Comparison of ENCODE assay signal across 20 cellular contexts in the genomic region with DNA sequence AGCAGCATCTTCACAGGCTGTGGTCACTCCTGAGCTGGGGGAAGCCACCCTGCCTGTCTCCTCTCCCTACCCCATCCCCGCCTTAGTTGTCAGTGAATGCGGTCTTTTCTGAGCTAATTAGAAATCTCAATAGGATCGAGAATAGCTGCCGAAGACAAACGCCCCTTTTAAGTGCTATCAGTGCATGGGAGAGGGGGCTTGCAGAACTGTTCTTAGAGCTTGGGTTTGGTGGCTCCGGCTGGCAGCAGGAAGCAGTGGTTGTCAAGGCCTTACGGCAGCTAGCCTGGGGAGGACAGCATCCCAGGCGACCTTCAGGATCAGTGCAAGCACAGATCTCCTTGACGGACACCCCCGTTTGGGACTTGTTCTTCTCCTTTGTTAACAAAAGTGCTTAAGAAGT.
DNase-seq lines count a peak whose midpoint lies in the region; TF ChIP-seq lines count a peak whose summit lies in the region.
"Had no signal": no experiment of that assay in that cellular context is flagged by ENCODE, and none has a peak within 500 bp of the region (broad histone marks: within the 10 kb centered on the region; RNA-seq: fewer than 3 reads in every experiment).

No MANE protein-coding gene starts in this region.

- H3K9ac ChIP-seq in HUES48 (ENCODE audit: low read depth, low read length) (no peak overlapping the region), neural progenitor cell (no peak overlapping the region)

- H3K79me2 ChIP-seq in neural progenitor cell (ENCODE audit: low read depth), result peaks cover 68% of the 10 kb centered on the region

- H3K4me2 ChIP-seq in neural progenitor cell, result peak overlapping the region; percentile 68

- peak; percentile 73 for DNase-seq in NCI-H82 (lab: John Stamatoyannopoulos, UW)
- peak; percentile 75 for DNase-seq in neural progenitor cell (ENCODE audit: low spot score)
- DNase-seq in stimulated activated CD8-positive, alpha-beta memory T cell treated with anti-CD3 and anti-CD28 coated beads, Interleukin-4, amount 100 ng/mL, for 48 hours, result no peak
- no peak for DNase-seq in putamen (ENCODE audit: low spot score)
- no peak for DNase-seq in NCI-H2081 (lab: John Stamatoyannopoulos, UW)
- DNase-seq in mucosa of gallbladder (ENCODE audit: low spot score), result no peak
- DNase-seq: activated CD8-positive, alpha-beta memory T cell treated with anti-CD3 and anti-CD28 coated beads, Interleukin-2, amount 50 U/mL, for 4 hours; activated effector memory CD4-positive, alpha-beta T cell treated with Interleukin-2 at 50 U/mL for 16 hours; colonic mucosa; H7; KBM-7; lower lobe of right lung; NCI-H2029; NK-92 treated with Interleukin-12 subunit alpha and Interleukin-12 subunit beta, amount 100 ng/mL, for 24 hours; pancreas had no signal

- peaks cover 13% of the 10 kb centered on the region for H3K27me3 Mint-ChIP-seq in neural progenitor cell (ENCODE audit: insufficient read depth, low read depth)

- no peak for TF ChIP-seq CTCF in neural progenitor cell (IDR thresholded peaks at IDR 0.05)

- H3K27me3 ChIP-seq in HUES48 (ENCODE audit: control insufficient read depth, insufficient read depth, low read length) (no peaks in the 10 kb centered on the region), ectodermal cell (ENCODE audit: control insufficient read depth, insufficient read depth, low read length, poor library complexity, severe bottlenecking) (no peaks in the 10 kb centered on the region), neural progenitor cell (no peaks in the 10 kb centered on the region)
- H3K27me3 ChIP-seq: colonic mucosa, pancreas, vagina had no signal

- H3K36me3 Mint-ChIP-seq in neural progenitor cell, result peaks cover 2% of the 10 kb centered on the region

- H3K36me3 ChIP-seq in HUES48 (ENCODE audit: control insufficient read depth, insufficient read depth, low read length) (no peaks in the 10 kb centered on the region), ectodermal cell (ENCODE audit: control insufficient read depth, insufficient read depth, low read length) (no peaks in the 10 kb centered on the region), neural progenitor cell (no peaks in the 10 kb centered on the region)
- H3K36me3 ChIP-seq: colonic mucosa, lower lobe of right lung, pancreas, vagina had no signal

- H3K4me3 Mint-ChIP-seq in neural progenitor cell, result no peak overlapping the region
- H3K4me3 Mint-ChIP-seq: CD14-positive monocyte had no signal

- WGBS in ectodermal cell, 2 experiments, result 29 to 37% methylated on average over 10 of the region's 10 CpGs

- H4K20me1 ChIP-seq in neural progenitor cell (ENCODE audit: low read depth), result peaks cover 94% of the 10 kb centered on the region

- H3K4me3 ChIP-seq in HUES48 (ENCODE audit: low read depth, low read length) (no peak overlapping the region), ectodermal cell (ENCODE audit: insufficient read depth, low read depth, low read length) (no peak overlapping the region), neural progenitor cell (peak overlapping the region; percentile 1)
- H3K4me3 ChIP-seq: colonic mucosa, lower lobe of right lung, pancreas, vagina had no signal

- H3K9me3 ChIP-seq in HUES48 (ENCODE audit: control insufficient read depth, insufficient read depth, low read length) (no peaks in the 10 kb centered on the region), ectodermal cell (ENCODE audit: control insufficient read depth, low read length) (no peaks in the 10 kb centered on the region), neural progenitor cell (ENCODE audit: low read depth) (no peaks in the 10 kb centered on the region)
- H3K9me3 ChIP-seq: colonic mucosa, lower lobe of right lung, pancreas, vagina had no signal

- H3K27ac ChIP-seq in HUES48 (ENCODE audit: low read depth, low read length), result peak overlapping the region; percentile 23
- H3K27ac ChIP-seq in ectodermal cell (ENCODE audit: insufficient read depth, low read depth, low read length, poor library complexity, severe bottlenecking), result peak overlapping the region; percentile 22
- H3K27ac ChIP-seq in neural progenitor cell, result peak overlapping the region; percentile 65
- H3K27ac ChIP-seq: colonic mucosa, lower lobe of right lung, pancreas, vagina, VCaP had no signal

- H3F3A ChIP-seq in neural progenitor cell (ENCODE audit: low read depth), result peaks cover 73% of the 10 kb centered on the region

- peaks cover 100% of the 10 kb centered on the region for H3K4me1 Mint-ChIP-seq in neural progenitor cell

- H3K4me1 ChIP-seq in HUES48 (ENCODE audit: control insufficient read depth, insufficient read depth, low read length), result peaks cover 75% of the 10 kb centered on the region
- peaks cover 91% of the 10 kb centered on the region for H3K4me1 ChIP-seq in ectodermal cell (ENCODE audit: control insufficient read depth, insufficient read depth, low read length)
- H3K4me1 ChIP-seq in neural progenitor cell, result peaks cover 95% of the 10 kb centered on the region
- H3K4me1 ChIP-seq: colonic mucosa, pancreas had no signal

- peak overlapping the region; percentile 69 for H3K27ac Mint-ChIP-seq in neural progenitor cell
- H3K27ac Mint-ChIP-seq: CD14-positive monocyte had no signal

- no peak overlapping the region for H2AFZ ChIP-seq in neural progenitor cell (replicated peaks)

- no peaks in the 10 kb centered on the region for H3K9me3 Mint-ChIP-seq in neural progenitor cell

Comparison
In these comparisons a context has a peak if more than half of its experiments do, and no peak if none do; other contexts are left out.
1. DNase-seq: peak in NCI-H82 (single experiment) and neural progenitor cell (single experiment); none in stimulated activated CD8-positive, alpha-beta memory T cell treated with anti-CD3 and anti-CD28 coated beads, Interleukin-4, amount 100 ng/mL, for 48 hours (single experiment), putamen (single experiment), NCI-H2081 (0 of 2) and mucosa of gallbladder (single experiment).
2. Peak in every context shown above with its lines, with median percentiles within 50 percentile points of each other: H3K27ac ChIP-seq.